In genomic region chr18:79914614-79915160, GRCh38 we compare ENCODE assay signal across 15 cellular contexts. TPM values are rescaled to one million over a fixed set of nuclear protein-coding genes. Genes with fewer than 3 reads are reported as not detected.
DNase-seq lines count a peak whose midpoint lies in the region; ATAC-seq, FAIRE-seq and TF ChIP-seq lines count a peak whose summit lies in the region.
"Had no signal": no experiment of that assay in that cellular context is flagged by ENCODE, and none has a peak within 500 bp of the region (broad histone marks: within the 10 kb centered on the region; RNA-seq: fewer than 3 reads in every experiment).

No MANE protein-coding gene starts in this region.

- H3K27me3 ChIP-seq in HepG2 (ENCODE audit: control insufficient read depth in 1 of 2, insufficient read depth in 2 of 2, low read length in 2 of 2) (no peaks in the 10 kb centered on the region), vagina (no peaks in the 10 kb centered on the region)
- H3K27me3 ChIP-seq: pancreas had no signal

- no TSS peak for BruUV-seq in HepG2 (replicated peaks; lab: Mats Ljungman, UMichigan)

- TF ChIP-seq EP300 in HepG2 (IDR thresholded peaks at IDR 0.05; ENCODE audit: low read depth in 2 of 2, low read length in 2 of 2) (no peak), HepG2 (CRISPR knock-in tag; IDR thresholded peaks at IDR 0.05; ENCODE audit: borderline replicate concordance) (no peak)

- H3K9ac ChIP-seq in HepG2 (ENCODE audit: insufficient read depth, low read depth, low read length), result no peak overlapping the region

- H4K20me1 ChIP-seq in HepG2 (ENCODE audit: insufficient read depth, low read length), result peaks cover 26% of the 10 kb centered on the region; the same call in 1 of the 2 replicates

- H3K4me2 ChIP-seq in HepG2 (ENCODE audit: low read depth, low read length), result no peak overlapping the region
- H3K4me2 ChIP-seq: PC-9 had no signal

- no peaks in the 10 kb centered on the region for H3K9me3 ChIP-seq in HepG2 (ENCODE audit: low read length)
- H3K9me3 ChIP-seq in vagina, result no peaks in the 10 kb centered on the region
- H3K9me3 ChIP-seq: pancreas had no signal

- H3K27ac ChIP-seq in HepG2 (ENCODE audit: extremely low read length, insufficient read depth, low read length), result no peak overlapping the region
- no peak overlapping the region for H3K27ac ChIP-seq in vagina
- H3K27ac ChIP-seq: pancreas, PC-9 had no signal

- H3K79me2 ChIP-seq in HepG2 (ENCODE audit: insufficient read depth, low read length), result peaks cover 4% of the 10 kb centered on the region

- TF ChIP-seq RAD21 in HepG2 (CRISPR knock-in tag; IDR thresholded peaks at IDR 0.05), result no peak

- FAIRE-seq in HepG2 (lab: Jason Lieb, UNC), result no peak
- FAIRE-seq: astrocyte, keratinocyte, pancreas, urothelium cell line had no signal

- TF ChIP-seq CTCF in HepG2 (CRISPR knock-in tag; IDR thresholded peaks at IDR 0.05) (no peak), vagina (IDR thresholded peaks at IDR 0.05) (no peak)

- POLR2A ChIA-PET in HepG2 (lab: Yijun Ruan, JAX), result no interaction called here

- H3K4me1 ChIP-seq in HepG2 (ENCODE audit: insufficient read depth, low read length) (no peaks in the 10 kb centered on the region), vagina (peaks cover 8% of the 10 kb centered on the region)
- H3K4me1 ChIP-seq: pancreas had no signal

- ATAC-seq in Right ventricle myocardium superior (ENCODE audit: poor library complexity), result no peak
- no peak for ATAC-seq in HepG2
- no peak for ATAC-seq in GM19324 (IDR thresholded peaks at IDR 0.05; ENCODE audit: low FRiP score, unreplicated experiment)
- no peak for ATAC-seq in esophagus mucosa
- no peak for ATAC-seq in GM21619 (IDR thresholded peaks at IDR 0.05; ENCODE audit: unreplicated experiment)
- ATAC-seq: pancreas had no signal

- 95% methylated on average over 15 of the region's 20 CpGs for WGBS in HepG2 (ENCODE audit: low lambda C conversion rate)

- peak; percentile 73 for DNase-seq in cardiac septum (ENCODE audit: low spot score)
- DNase-seq in Right ventricle myocardium superior, result no peak
- peak; percentile 47 for DNase-seq in activated CD8-positive, alpha-beta memory T cell treated with anti-CD3 and anti-CD28 coated beads, Interleukin-2, amount 50 U/mL, for 48 hours
- DNase-seq in HepG2 (ENCODE audit: low spot score), result no peak
- DNase-seq in vagina (ENCODE audit: extremely low spot score in 2 of 2), result peak; percentile 64 to 93
- DNase-seq: GDM1, HCEC 1CT, PC-9 had no signal

- no peak overlapping the region for H3K4me3 ChIP-seq in HepG2 (replicated peaks in 1 of 3; ENCODE audit: insufficient read depth in 1 of 3, low read depth in 2 of 3, low read length in 3 of 3)
- H3K4me3 ChIP-seq in vagina, result no peak overlapping the region
- H3K4me3 ChIP-seq: pancreas, PC-9 had no signal

- in situ Hi-C loops in HepG2 (cut with HindIII; ENCODE audit: extremely low pct_ligation_motif_present, low pct_unique_long_range_greater_than_20kb), result no loop called here

- CTCF ChIA-PET in HepG2 (lab: Yijun Ruan, JAX; ENCODE audit: low intra/inter-chr PET ratio, low total read pairs), result no interaction called here

- TF ChIP-seq POLR2A in HepG2 (IDR thresholded peaks at IDR 0.05; ENCODE audit: insufficient read depth in 1 of 2, low read depth in 2 of 2, low read length in 2 of 2) (no peak), vagina (IDR thresholded peaks at IDR 0.05) (no peak)

- intact Hi-C loops in cardiac septum (cut with DNase I) (no loop called here), Right ventricle myocardium superior (cut with DNase I) (no loop called here), HepG2 (cut with micrococcal nuclease; ENCODE audit: unreplicated experiment) (no loop called here), vagina (cut with DNase I) (no loop called here)

- no peak overlapping the region for H2AFZ ChIP-seq in HepG2 (ENCODE audit: low read length)
- H2AFZ ChIP-seq: PC-9 had no signal

- peaks cover 14 to 45% of the 10 kb centered on the region in 2 experiments; a peak in 4 of 5 replicates for H3K36me3 ChIP-seq in HepG2 (replicated peaks in 1 of 2; ENCODE audit: control insufficient read depth in 1 of 2, insufficient read depth in 2 of 2, low read length in 2 of 2)
- H3K36me3 ChIP-seq in vagina, result peaks cover 0 to 20% of the 10 kb centered on the region in 2 donors

TF ChIP-seq in HepG2, 621 proteins besides CTCF, POLR2A, EP300 and RAD21:
- TF ChIP-seq PHF8 (CRISPR knock-in tag; IDR thresholded peaks at IDR 0.05) (no peak), SCMH1 (CRISPR knock-in tag; IDR thresholded peaks at IDR 0.05; ENCODE audit: borderline replicate concordance) (no peak), AGO2 (optimal IDR thresholded peaks at IDR 0.05; ENCODE audit: low read depth, low read length) (peak; percentile 52)

RNA-seq across cellular contexts. Expression of gene SLC66A2, which starts 36.8 kb away (rescaled TPM):
- total RNA-seq in cardiac septum (23.5 TPM), Right ventricle myocardium superior (25.4 TPM), HepG2 (2016; rRNA removed; fragmentation: Illumina TruSeq; extraction: Trizol) (30.3 and 41.9 TPM in 2 replicates), vagina (32.2 TPM), esophagus mucosa (29.1 TPM)
- total RNA-seq in HepG2 (2016; cell fraction: cytosol; rRNA removed; fragmentation: Illumina TruSeq; extraction: Trizol; ENCODE audit: low read depth), result 40.5 and 40.6 TPM in 2 replicates
- 29.0 and 42.7 TPM in 2 replicates for total RNA-seq in HepG2 (2016; cell fraction: insoluble cytoplasmic fraction; rRNA removed; fragmentation: Illumina TruSeq; extraction: Trizol)
- 74.6 and 79.6 TPM in 2 replicates for total RNA-seq in HepG2 (2016; cell fraction: membrane; rRNA removed; fragmentation: Illumina TruSeq; extraction: Trizol)
- 24.3 and 28.3 TPM in 2 replicates for total RNA-seq in HepG2 (2016; cell fraction: nucleus; rRNA removed; fragmentation: Illumina TruSeq; extraction: Trizol)
- 33.5 and 62.5 TPM in 2 replicates for polyA plus RNA-seq in HepG2 (2011; rRNA removed)
- polyA plus RNA-seq in HepG2 (2011; cell fraction: cytosol; rRNA removed), result 56.8 and 67.4 TPM in 2 replicates
- 84.2 and 87.0 TPM in 2 replicates for polyA plus RNA-seq in HepG2 (2011; cell fraction: nucleus; rRNA removed)
- 46.8 and 62.2 TPM in 2 replicates for polyA plus RNA-seq in HepG2 (2012)
- 45.1 and 50.9 TPM in 2 replicates for polyA plus RNA-seq in HepG2 (2016; cell fraction: cytosol; fragmentation: Illumina TruSeq; extraction: Trizol; ENCODE audit: low read depth)
- 33.6 and 33.8 TPM in 2 replicates for polyA plus RNA-seq in HepG2 (2016; cell fraction: insoluble cytoplasmic fraction; fragmentation: Illumina TruSeq; extraction: Trizol; ENCODE audit: low read depth)
- 69.1 and 69.7 TPM in 2 replicates for polyA plus RNA-seq in HepG2 (2016; cell fraction: membrane; fragmentation: Illumina TruSeq; extraction: Trizol; ENCODE audit: low read depth)
- polyA plus RNA-seq in HepG2 (2016; cell fraction: nucleus; fragmentation: Illumina TruSeq; extraction: Trizol; ENCODE audit: insufficient read depth, low read depth), result 43.3 and 46.8 TPM in 2 replicates
- 19.8 and 109 TPM in 2 replicates for polyA minus RNA-seq in HepG2 (2011; rRNA and poly(A)+ RNA removed; ENCODE audit: low replicate concordance)
- polyA minus RNA-seq in HepG2 (2011; cell fraction: cytosol; rRNA and poly(A)+ RNA removed), result 28.8 and 32.5 TPM in 2 replicates
- 27.0 and 33.3 TPM in 2 replicates for polyA minus RNA-seq in HepG2 (2011; cell fraction: nucleus; rRNA and poly(A)+ RNA removed)

RNA-seq across cellular contexts. Expression of gene HSBP1L1, which starts 49.8 kb away (rescaled TPM):
- total RNA-seq in cardiac septum (7.9 TPM), Right ventricle myocardium superior (13.8 TPM), HepG2 (2016; rRNA removed; fragmentation: Illumina TruSeq; extraction: Trizol) (15.3 and 22.6 TPM in 2 replicates), vagina (32.2 TPM), esophagus mucosa (15.5 TPM)
- total RNA-seq in HepG2 (2016; cell fraction: cytosol; rRNA removed; fragmentation: Illumina TruSeq; extraction: Trizol; ENCODE audit: low read depth), result 28.9 and 34.1 TPM in 2 replicates
- total RNA-seq in HepG2 (2016; cell fraction: insoluble cytoplasmic fraction; rRNA removed; fragmentation: Illumina TruSeq; extraction: Trizol), result 13.5 and 21.2 TPM in 2 replicates
- total RNA-seq in HepG2 (2016; cell fraction: membrane; rRNA removed; fragmentation: Illumina TruSeq; extraction: Trizol), result 33.2 and 40.1 TPM in 2 replicates
- total RNA-seq in HepG2 (2016; cell fraction: nucleus; rRNA removed; fragmentation: Illumina TruSeq; extraction: Trizol), result 17.7 and 20.7 TPM in 2 replicates
- polyA plus RNA-seq in HepG2 (2011; rRNA removed), result 41.2 and 45.1 TPM in 2 replicates
- polyA plus RNA-seq in HepG2 (2011; cell fraction: cytosol; rRNA removed), result 28.0 and 28.5 TPM in 2 replicates
- polyA plus RNA-seq in HepG2 (2011; cell fraction: nucleus; rRNA removed), result 34.3 and 53.2 TPM in 2 replicates
- polyA plus RNA-seq in HepG2 (2012), result 26.1 and 32.6 TPM in 2 replicates
- 36.8 and 50.0 TPM in 2 replicates for polyA plus RNA-seq in HepG2 (2016; cell fraction: cytosol; fragmentation: Illumina TruSeq; extraction: Trizol; ENCODE audit: low read depth)
- 17.9 and 18.7 TPM in 2 replicates for polyA plus RNA-seq in HepG2 (2016; cell fraction: insoluble cytoplasmic fraction; fragmentation: Illumina TruSeq; extraction: Trizol; ENCODE audit: low read depth)
- polyA plus RNA-seq in HepG2 (2016; cell fraction: membrane; fragmentation: Illumina TruSeq; extraction: Trizol; ENCODE audit: low read depth), result 33.7 and 42.5 TPM in 2 replicates
- polyA plus RNA-seq in HepG2 (2016; cell fraction: nucleus; fragmentation: Illumina TruSeq; extraction: Trizol; ENCODE audit: insufficient read depth, low read depth), result 68.0 and 69.5 TPM in 2 replicates
- polyA minus RNA-seq in HepG2 (2011; rRNA and poly(A)+ RNA removed; ENCODE audit: low replicate concordance), result 4.1 and 8.6 TPM in 2 replicates
- 5.3 and 7.9 TPM in 2 replicates for polyA minus RNA-seq in HepG2 (2011; cell fraction: cytosol; rRNA and poly(A)+ RNA removed)
- polyA minus RNA-seq in HepG2 (2011; cell fraction: nucleus; rRNA and poly(A)+ RNA removed), result 23.3 and 28.1 TPM in 2 replicates

Comparison
In these comparisons a context has a peak if more than half of its experiments do, and no peak if none do; other contexts are left out.
1. DNase-seq: peak in cardiac septum (single experiment), activated CD8-positive, alpha-beta memory T cell treated with anti-CD3 and anti-CD28 coated beads, Interleukin-2, amount 50 U/mL, for 48 hours (single experiment) and vagina (2 of 2); none in Right ventricle myocardium superior (single experiment) and HepG2 (single experiment).